8 cellular contexts compared by ENCODE assay signal in the genomic region with DNA sequence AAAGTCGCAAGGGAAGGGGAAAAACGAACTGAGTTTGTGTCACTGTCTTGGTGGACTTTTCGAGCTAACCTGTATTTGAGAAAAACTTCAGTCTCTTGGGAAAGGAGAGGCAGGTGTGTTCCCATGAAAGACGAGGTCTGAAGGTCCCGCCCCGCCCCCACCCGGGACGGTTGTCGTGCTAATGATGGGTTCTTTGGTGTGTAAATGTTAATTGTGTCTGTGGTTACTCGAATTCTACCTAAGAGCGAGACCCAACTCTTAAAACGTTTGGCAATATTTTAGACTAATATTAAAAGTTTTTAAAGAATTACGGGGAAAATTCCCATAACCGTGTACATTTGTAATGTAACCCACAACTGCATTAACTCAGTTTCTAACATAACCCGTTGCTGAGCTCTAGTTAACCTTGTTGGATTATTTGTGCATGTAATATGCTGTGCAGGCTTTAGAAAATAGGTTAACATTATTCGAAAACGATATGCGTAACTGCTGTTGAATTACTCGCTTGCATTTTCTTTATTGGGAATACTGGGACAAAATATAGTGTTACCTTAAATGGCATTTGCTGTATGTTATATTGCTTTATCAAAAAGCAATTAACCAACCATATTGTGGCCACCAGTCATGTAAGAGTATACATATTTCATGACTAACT. TPM values are rescaled to one million over a fixed set of nuclear protein-coding genes. Genes with fewer than 3 reads are reported as not detected.
DNase-seq lines count a peak whose midpoint lies in the region; ATAC-seq, FAIRE-seq and TF ChIP-seq lines count a peak whose summit lies in the region.

No MANE protein-coding gene starts in this region.

- peak overlapping the region; percentile 77 for H3K4me3 Mint-ChIP-seq in activated naive CD4-positive, alpha-beta T cell treated with anti-CD3 and anti-CD28 coated beads for 36 hours
- peak overlapping the region; percentile 78 for H3K4me3 Mint-ChIP-seq in natural killer cell treated with Interleukin-12 subunit alpha and Interleukin-12 subunit beta and Interleukin-15 and Interleukin-18, amount 100 ng/mL, for 72 hours

- no peaks in the 10 kb centered on the region for H3K9me1 ChIP-seq in endothelial cell of umbilical vein (replicated peaks; ENCODE audit: control insufficient read depth, extremely low read depth, insufficient read depth, low read length)

- BruUV-seq in OCI-LY7 (replicated peaks; lab: Mats Ljungman, UMichigan) (TSS peak; percentile 82), endothelial cell of umbilical vein (replicated peaks; lab: Mats Ljungman, UMichigan) (TSS peak; percentile 52)

- H3K9me3 ChIP-seq in OCI-LY7 (ENCODE audit: low read length) (no peaks in the 10 kb centered on the region), endothelial cell of umbilical vein (replicated peaks; ENCODE audit: control insufficient read depth, insufficient read depth, low read length) (no peaks in the 10 kb centered on the region)

- H3K4me1 ChIP-seq in OCI-LY7 (ENCODE audit: insufficient read depth, low read length, poor library complexity, severe bottlenecking) (peaks cover 23% of the 10 kb centered on the region), endothelial cell of umbilical vein (ENCODE audit: control insufficient read depth, extremely low read depth, insufficient read depth, low read length) (peaks cover 24% of the 10 kb centered on the region)

- H3K9ac ChIP-seq in endothelial cell of umbilical vein (replicated peaks; ENCODE audit: extremely low read depth, insufficient read depth, low read length) = peak overlapping the region; percentile 73

- H3K4me2 ChIP-seq in OCI-LY7 (ENCODE audit: low read length) = peak overlapping the region; percentile 96
- H3K4me2 ChIP-seq in endothelial cell of umbilical vein (ENCODE audit: insufficient read depth, low read length) = peak overlapping the region; percentile 98

- no peak for ATAC-seq in natural killer cell treated with Interleukin-12 subunit alpha and Interleukin-12 subunit beta and Interleukin-15 and Interleukin-18, amount 100 ng/mL, for 72 hours
- no peak for ATAC-seq in HG02623 (IDR thresholded peaks at IDR 0.05; ENCODE audit: unreplicated experiment)

- dilution Hi-C loops in endothelial cell of umbilical vein (cut with MboI; ENCODE audit: extremely low pct_ligation_motif_present, low sequenced_read_pairs) = no loop called here

- no peak for DNase-seq in activated naive CD4-positive, alpha-beta T cell treated with anti-CD3 and anti-CD28 coated beads for 36 hours
- DNase-seq in activated naive CD4-positive, alpha-beta T cell treated with Interleukin-2 at 50 U/mL for 16 hours = no peak
- DNase-seq in OCI-LY7 (ENCODE audit: low spot score) = no peak
- peak; percentile 44 for DNase-seq in endothelial cell of umbilical vein (ENCODE audit: low read depth, low spot score)
- DNase-seq in natural killer cell treated with Interleukin-12 subunit alpha and Interleukin-12 subunit beta and Interleukin-15 and Interleukin-18, amount 100 ng/mL, for 72 hours (ENCODE audit: low spot score) = no peak
- DNase-seq in NK-92 treated with Interleukin-12 subunit alpha and Interleukin-12 subunit beta, amount 100 ng/mL, for 24 hours (lab: John Stamatoyannopoulos, UW) = no peak
- no peak for DNase-seq in HuH-7.5 (ENCODE audit: low spot score)

- H3K79me2 ChIP-seq in OCI-LY7 (ENCODE audit: insufficient read depth, low read depth, low read length) (peaks cover 12% of the 10 kb centered on the region; the same call in 1 of the 2 replicates), endothelial cell of umbilical vein (ENCODE audit: control insufficient read depth, insufficient read depth, low read length) (no peaks in the 10 kb centered on the region)

- CTCF ChIA-PET in activated naive CD4-positive, alpha-beta T cell treated with anti-CD3 and anti-CD28 coated beads for 36 hours (lab: Charles Lee) = interaction anchor here (1.1 to 1.5 kb wide), 3 partner anchors 161 to 300 kb away, joined by 3 to 7 read pairs (median 4); no protein-coding TSS in a partner anchor
- CTCF ChIA-PET in OCI-LY7 (lab: Charles Lee; ENCODE audit: unreplicated experiment) (no interaction called here), endothelial cell of umbilical vein (lab: Charles Lee) (interaction anchor here (1.0 to 1.9 kb wide), 5 partner anchors 16 to 335 kb away, joined by 3 to 11 read pairs (median 4); a partner anchor contains a TSS)

- H4K20me1 ChIP-seq in OCI-LY7 (ENCODE audit: insufficient read depth, low read length) = peaks cover 6% of the 10 kb centered on the region; the same call in 1 of the 2 replicates
- H4K20me1 ChIP-seq in endothelial cell of umbilical vein (replicated peaks; ENCODE audit: control insufficient read depth, extremely low read depth, insufficient read depth, low read length) = no peaks in the 10 kb centered on the region

- H3K9me2 ChIP-seq in OCI-LY7 (ENCODE audit: insufficient read depth, low read length) = no peaks in the 10 kb centered on the region

- no peak overlapping the region for H3K27ac Mint-ChIP-seq in activated naive CD4-positive, alpha-beta T cell treated with anti-CD3 and anti-CD28 coated beads for 36 hours
- no peak overlapping the region for H3K27ac Mint-ChIP-seq in natural killer cell treated with Interleukin-12 subunit alpha and Interleukin-12 subunit beta and Interleukin-15 and Interleukin-18, amount 100 ng/mL, for 72 hours

- peaks cover 8% of the 10 kb centered on the region for H3K4me1 Mint-ChIP-seq in activated naive CD4-positive, alpha-beta T cell treated with anti-CD3 and anti-CD28 coated beads for 36 hours (ENCODE audit: low read depth)
- peaks cover 14 to 22% of the 10 kb centered on the region in 2 donors for H3K4me1 Mint-ChIP-seq in natural killer cell treated with Interleukin-12 subunit alpha and Interleukin-12 subunit beta and Interleukin-15 and Interleukin-18, amount 100 ng/mL, for 72 hours (ENCODE audit: low read depth in 2 of 2)

- H3K36me3 ChIP-seq in OCI-LY7 (ENCODE audit: insufficient read depth, low read length) (no peaks in the 10 kb centered on the region), endothelial cell of umbilical vein (ENCODE audit: control insufficient read depth in 2 of 2, extremely low read depth in 1 of 2, insufficient read depth in 2 of 2, low read length in 2 of 2) (no peaks in the 10 kb centered on the region)

- POLR2A ChIA-PET in OCI-LY7 (lab: Charles Lee) (interaction anchor here (0.6 kb wide), 1 partner anchor 1626 kb away, joined by 3 read pairs; no protein-coding TSS in a partner anchor), endothelial cell of umbilical vein (lab: Charles Lee) (no interaction called here)

- H3K27me3 ChIP-seq in endothelial cell of umbilical vein (ENCODE audit: control insufficient read depth in 2 of 2, insufficient read depth in 2 of 2, low read length in 2 of 2) = no peaks in the 10 kb centered on the region

- no peak for TF ChIP-seq POLR2A in endothelial cell of umbilical vein (IDR thresholded peaks at IDR 0.05; ENCODE audit: low read depth, low read length)

- no peaks in the 10 kb centered on the region for H3K27me3 Mint-ChIP-seq in activated naive CD4-positive, alpha-beta T cell treated with anti-CD3 and anti-CD28 coated beads for 36 hours (ENCODE audit: low read depth)
- H3K27me3 Mint-ChIP-seq in natural killer cell treated with Interleukin-12 subunit alpha and Interleukin-12 subunit beta and Interleukin-15 and Interleukin-18, amount 100 ng/mL, for 72 hours = peaks cover 0 to 9% of the 10 kb centered on the region in 2 donors

- H2AFZ ChIP-seq in OCI-LY7 (ENCODE audit: low read length) = peak overlapping the region; percentile 99
- H2AFZ ChIP-seq in endothelial cell of umbilical vein (ENCODE audit: low read depth, low read length) = peak overlapping the region; percentile 94

- TF ChIP-seq CTCF in OCI-LY7 (conservative IDR thresholded peaks at IDR 0.05; ENCODE audit: low read length) = no peak
- TF ChIP-seq CTCF in endothelial cell of umbilical vein (IDR thresholded peaks at IDR 0.05; ENCODE audit: extremely low read depth in 1 of 2, insufficient read depth in 1 of 2, low read depth in 1 of 2, low read length in 2 of 2) = no peak

- H3K4me3 ChIP-seq in OCI-LY7 (ENCODE audit: low read depth, low read length, poor library complexity, severe bottlenecking) (peak overlapping the region; percentile 82), endothelial cell of umbilical vein (replicated peaks in 1 of 3; ENCODE audit: insufficient read depth in 1 of 3, low read depth in 1 of 3, low read length in 3 of 3) (peak overlapping the region; percentile 35 to 88 (median 46))

- FAIRE-seq in endothelial cell of umbilical vein (lab: Jason Lieb, UNC) = peak; percentile 46

- no peaks in the 10 kb centered on the region for H3K36me3 Mint-ChIP-seq in activated naive CD4-positive, alpha-beta T cell treated with anti-CD3 and anti-CD28 coated beads for 36 hours (ENCODE audit: low read depth)
- H3K36me3 Mint-ChIP-seq in natural killer cell treated with Interleukin-12 subunit alpha and Interleukin-12 subunit beta and Interleukin-15 and Interleukin-18, amount 100 ng/mL, for 72 hours = no peaks in the 10 kb centered on the region

- no peak overlapping the region for H3K27ac ChIP-seq in OCI-LY7 (ENCODE audit: low read depth, low read length, poor library complexity, severe bottlenecking)
- H3K27ac ChIP-seq in endothelial cell of umbilical vein (ENCODE audit: insufficient read depth, low read depth, low read length) = no peak overlapping the region

- no peaks in the 10 kb centered on the region for H3K9me3 Mint-ChIP-seq in activated naive CD4-positive, alpha-beta T cell treated with anti-CD3 and anti-CD28 coated beads for 36 hours
- no peaks in the 10 kb centered on the region for H3K9me3 Mint-ChIP-seq in natural killer cell treated with Interleukin-12 subunit alpha and Interleukin-12 subunit beta and Interleukin-15 and Interleukin-18, amount 100 ng/mL, for 72 hours

- intact Hi-C loops in activated naive CD4-positive, alpha-beta T cell treated with anti-CD3 and anti-CD28 coated beads for 36 hours (cut with micrococcal nuclease) = loop anchor here (1.0 to 5.0 kb wide), 7 partner anchors 164 to 647 kb away; a partner anchor contains a TSS
- intact Hi-C loops in OCI-LY7 (cut with micrococcal nuclease; ENCODE audit: unreplicated experiment) = loop anchor here (1.0 to 10.0 kb wide), 7 partner anchors 95 to 1721 kb away; a partner anchor contains a TSS
- intact Hi-C loops in endothelial cell of umbilical vein (cut with micrococcal nuclease) = loop anchor here (2.0 to 10.0 kb wide), 6 partner anchors 95 to 311 kb away; a partner anchor contains a TSS

RNA-seq across cellular contexts. Expression of a gene that starts 0.8 kb away (rescaled TPM):
- total RNA-seq in activated naive CD4-positive, alpha-beta T cell treated with anti-CD3 and anti-CD28 coated beads for 36 hours = 1 to 10 TPM; 2.3 to 2.5 TPM
- total RNA-seq in OCI-LY7 (2014; rRNA removed; shearing (Covaris generic)) = 5.6 and 7.0 TPM in 2 replicates
- 13.1 and 14.1 TPM in 2 replicates for total RNA-seq in OCI-LY7 (2022)
- total RNA-seq in endothelial cell of umbilical vein = 13.6 and 15.1 TPM in 2 replicates
- polyA plus RNA-seq in endothelial cell of umbilical vein = 5.8 and 8.4 TPM in 2 replicates
- polyA plus RNA-seq in endothelial cell of umbilical vein (2011; cell fraction: cytosol; rRNA removed) = 7.6 and 7.7 TPM in 2 replicates
- 21.7 and 22.3 TPM in 2 replicates for polyA plus RNA-seq in endothelial cell of umbilical vein (2011; cell fraction: nucleus; rRNA removed)
- 9.5 and 10.4 TPM in 2 replicates for polyA plus RNA-seq in endothelial cell of umbilical vein (2012)
- 24.2 and 25.2 TPM in 2 replicates for polyA minus RNA-seq in endothelial cell of umbilical vein
- 1.0 TPM for polyA minus RNA-seq in endothelial cell of umbilical vein (2011; cell fraction: cytosol; rRNA and poly(A)+ RNA removed)
- polyA minus RNA-seq in endothelial cell of umbilical vein (2011; cell fraction: nucleus; rRNA and poly(A)+ RNA removed) = 54.3 and 70.9 TPM in 2 replicates
- total RNA-seq in natural killer cell treated with Interleukin-12 subunit alpha and Interleukin-12 subunit beta and Interleukin-15 and Interleukin-18, amount 100 ng/mL, for 72 hours = 1 to 10 TPM; 4.2 to 9.1 TPM
